15 cellular contexts compared by ENCODE assay signal in genomic region chr7:119026391-119026790, GRCh38.
"Had no signal": no experiment of that assay in that cellular context is flagged by ENCODE, and none has a peak within 500 bp of the region (broad histone marks: within the 10 kb centered on the region; RNA-seq: fewer than 3 reads in every experiment).

No MANE protein-coding gene starts in this region.

- H3K9me3 ChIP-seq: ovary had no signal

- H3K36me3 ChIP-seq: neural progenitor cell, ovary had no signal

- H3K4me1 ChIP-seq: foreskin keratinocyte, neural progenitor cell had no signal

- H3K27me3 ChIP-seq: foreskin keratinocyte, neural progenitor cell, ovary had no signal

- DNase-seq: effector memory CD8-positive, alpha-beta T cell; foreskin keratinocyte; left colon; left ventricle myocardium superior; mesenchymal stem cell; midbrain; nucleus accumbens; ovary; right cardiac atrium; small intestine; stimulated activated CD4-positive, alpha-beta T cell treated with anti-CD3 and anti-CD28 coated beads, Interleukin-12 subunit alpha, Interleukin-12 subunit beta, amount 100 ng/mL, for 4 hours; stimulated activated naive CD4-positive, alpha-beta T cell; trophoblast cell had no signal

- H3K4me3 ChIP-seq: lung, neural progenitor cell, ovary had no signal

- H3K27ac ChIP-seq: foreskin keratinocyte, neural progenitor cell, ovary had no signal
